In genomic region chr5:78537821-78538220, GRCh38 we compare ENCODE assay signal across 1 cellular context.
TF ChIP-seq lines count a peak whose summit lies in the region.

No MANE protein-coding gene starts in this region.

TF ChIP-seq in GM23338, 12 proteins besides CTCF, POLR2A, EP300 and RAD21 (continued from another document):
- no peak for TF ChIP-seq REST (IDR thresholded peaks at IDR 0.05; ENCODE audit: unreplicated experiment)
- no peak for TF ChIP-seq CREB1 (CRISPR knock-in tag; IDR thresholded peaks at IDR 0.05; ENCODE audit: low read depth)
- TF ChIP-seq EZH2phosphoT487 (IDR thresholded peaks at IDR 0.05; ENCODE audit: unreplicated experiment): no peak
